ENCODE assay signal across 1 cellular context in genomic region chrX:107204063-107204605, GRCh38.
TF ChIP-seq lines count a peak whose summit lies in the region.

No MANE protein-coding gene starts in this region.

TF ChIP-seq in GM23338, 12 proteins besides CTCF, POLR2A, EP300 and RAD21 (continued from another document):
- TF ChIP-seq REST (IDR thresholded peaks at IDR 0.05; ENCODE audit: unreplicated experiment) (no peak), ETS1 (IDR thresholded peaks at IDR 0.05) (no peak)
TF ChIP-seq in GM23338: peak in this region for 0.
